Comparison of ENCODE assay signal across 1 cellular context in the genomic region with DNA sequence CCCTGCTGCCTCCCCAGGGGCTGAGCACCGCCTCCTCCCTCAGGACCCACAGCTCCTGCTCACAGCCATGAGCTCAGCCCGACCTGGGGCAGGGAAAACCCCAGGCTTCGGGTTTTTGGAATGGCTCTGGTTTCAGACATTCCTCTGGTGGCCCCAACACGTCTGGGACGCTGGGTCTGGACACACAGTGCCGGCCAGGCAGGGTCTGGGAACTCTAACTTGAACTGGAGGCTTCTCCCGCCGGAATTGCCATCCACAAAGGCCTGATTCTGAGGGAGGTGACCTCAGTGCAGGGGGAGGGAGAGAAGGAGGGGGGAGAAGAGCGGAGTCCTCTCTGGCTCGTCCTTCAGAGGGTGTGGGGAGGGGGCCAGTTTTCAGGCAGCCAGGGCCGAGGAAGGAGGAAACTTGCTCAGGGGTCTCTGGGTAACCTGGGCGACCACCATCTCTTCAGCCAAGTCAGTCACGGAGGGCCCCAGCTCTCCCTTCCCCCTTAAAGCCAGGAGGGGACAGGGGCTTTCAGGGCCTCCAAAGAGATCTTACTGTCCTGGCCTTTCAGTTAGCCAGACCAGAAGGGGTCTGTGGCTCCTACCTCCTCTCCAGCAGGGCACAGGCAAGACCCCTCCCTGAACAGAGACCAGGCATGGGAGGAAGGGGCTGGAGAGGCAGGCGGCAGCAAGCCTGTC.
TF ChIP-seq lines count a peak whose summit lies in the region.

No MANE protein-coding gene starts in this region.

TF ChIP-seq in GM23338, 12 proteins besides CTCF, POLR2A, EP300 and RAD21 (continued from another document):
- TF ChIP-seq ZNF462 (CRISPR knock-in tag; IDR thresholded peaks at IDR 0.05) (no peak), EZH2 (IDR thresholded peaks at IDR 0.05; ENCODE audit: low read depth, unreplicated experiment) (no peak), STAT1 (IDR thresholded peaks at IDR 0.05; ENCODE audit: unreplicated experiment) (no peak), NANOG (IDR thresholded peaks at IDR 0.05; ENCODE audit: borderline replicate concordance) (no peak)
